14 cellular contexts compared by ENCODE assay signal in the genomic region with DNA sequence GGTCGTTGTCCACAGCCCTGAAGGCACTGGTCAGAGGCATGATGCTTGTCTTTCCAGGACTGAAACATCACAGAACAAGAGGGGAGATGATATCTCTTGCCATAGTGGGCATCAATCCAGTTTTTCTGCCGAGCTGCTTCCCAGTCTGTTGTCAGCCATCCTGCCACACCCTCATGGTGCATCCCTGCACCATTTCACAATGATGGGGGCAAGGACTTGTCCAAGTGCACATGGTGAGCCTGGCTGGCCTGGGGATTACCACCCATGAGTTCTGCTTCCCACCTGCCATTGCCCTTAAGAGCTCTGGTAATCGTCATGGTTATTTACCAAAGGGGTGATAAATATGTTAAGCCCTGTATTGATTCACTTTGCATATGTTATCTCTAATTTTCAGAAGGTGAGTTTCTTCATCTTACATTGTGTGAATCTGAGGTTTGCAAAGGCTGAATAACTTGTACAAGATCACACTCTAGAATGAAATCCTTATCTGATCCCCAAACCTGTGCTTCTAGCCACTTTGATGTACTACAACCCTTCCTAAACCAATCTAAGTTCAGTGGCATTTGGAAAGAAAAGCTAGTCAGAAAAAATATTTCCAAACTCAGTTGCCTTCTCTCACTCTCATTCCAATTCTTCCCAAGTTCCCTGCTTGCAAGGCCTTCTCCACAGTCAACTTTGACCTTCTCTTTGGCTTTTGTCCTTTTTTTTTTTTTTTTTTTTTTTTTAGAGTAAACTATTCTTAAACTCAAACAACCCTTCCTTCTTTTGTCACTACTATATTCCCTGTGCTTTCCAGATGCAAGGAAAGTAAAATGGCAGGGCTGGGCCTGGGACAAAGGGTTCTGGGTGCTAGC. TPM values are rescaled to one million over a fixed set of nuclear protein-coding genes. Genes with fewer than 3 reads are reported as not detected.
DNase-seq lines count a peak whose midpoint lies in the region; ATAC-seq and TF ChIP-seq lines count a peak whose summit lies in the region.
"Had no signal": no experiment of that assay in that cellular context is flagged by ENCODE, and none has a peak within 500 bp of the region (broad histone marks: within the 10 kb centered on the region; RNA-seq: fewer than 3 reads in every experiment).

No MANE protein-coding gene starts in this region.

- intact Hi-C loops in heart right ventricle (cut with DNase I) (loop anchor here in 1 of 10 donors (1.0 kb wide), 1 partner anchor 28 kb away; no protein-coding TSS in a partner anchor), Right ventricle myocardium superior (cut with DNase I) (no loop called here), upper lobe of right lung (cut with DNase I) (no loop called here), MCF 10A (cut with micrococcal nuclease) (no loop called here)

- H3K36me3 Mint-ChIP-seq in MCF 10A (ENCODE audit: insufficient read depth, unreplicated experiment) = peaks cover 26% of the 10 kb centered on the region

- BruUV-seq in MCF 10A (replicated peaks; lab: Mats Ljungman, UMichigan) = no TSS peak

- H3K4me1 Mint-ChIP-seq in MCF 10A (ENCODE audit: insufficient read depth, unreplicated experiment) = peaks cover 5% of the 10 kb centered on the region

- POLR2A ChIA-PET in RWPE1 (lab: Yijun Ruan, JAX; ENCODE audit: low non-redundant PET) (interaction anchor here (0.5 kb wide), 1 partner anchor 63 kb away, joined by 3 read pairs; no protein-coding TSS in a partner anchor), MCF 10A (lab: Yijun Ruan, JAX) (no interaction called here)

- peaks cover 15 to 56% (median 51%) of the 10 kb centered on the region in 9 donors for H3K4me1 ChIP-seq in heart right ventricle
- H3K4me1 ChIP-seq in muscle layer of duodenum (ENCODE audit: control insufficient read depth in 1 of 2, insufficient read depth in 2 of 2, low read length in 2 of 2) = peaks cover 20 to 37% of the 10 kb centered on the region in 2 donors
- H3K4me1 ChIP-seq in upper lobe of right lung = peaks cover 26% of the 10 kb centered on the region
- H3K4me1 ChIP-seq: prostate gland had no signal

- H3K27ac ChIP-seq in heart right ventricle = peak overlapping the region in 9 of 10 donors; percentile 49 to 86 (median 73)
- H3K27ac ChIP-seq in RWPE1 = peak overlapping the region; percentile 17; the same call in 1 of the 2 replicates
- peak overlapping the region; percentile 14 for H3K27ac ChIP-seq in muscle layer of duodenum (ENCODE audit: low read length)
- H3K27ac ChIP-seq in upper lobe of right lung = peak overlapping the region; percentile 70
- H3K27ac ChIP-seq: prostate gland had no signal

- peaks cover 0 to 72% (median 7%) of the 10 kb centered on the region in 9 donors for H3K36me3 ChIP-seq in heart right ventricle
- H3K36me3 ChIP-seq in muscle layer of duodenum (ENCODE audit: control insufficient read depth in 1 of 2, insufficient read depth in 2 of 2, low read length in 2 of 2) = peaks cover 8 to 26% of the 10 kb centered on the region in 2 donors
- peaks cover 34% of the 10 kb centered on the region for H3K36me3 ChIP-seq in upper lobe of right lung
- H3K36me3 ChIP-seq: prostate gland had no signal

- CTCF ChIA-PET in RWPE1 (lab: Yijun Ruan, JAX) (interaction anchor here (0.6 to 0.8 kb wide), 2 partner anchors 12 to 89 kb away, joined by 3 to 5 read pairs; no protein-coding TSS in a partner anchor), MCF 10A (lab: Yijun Ruan, JAX) (interaction anchor here (0.6 to 4.3 kb wide), 7 partner anchors 9 to 233 kb away, joined by 3 to 18 read pairs (median 4); no protein-coding TSS in a partner anchor)

- no peak for TF ChIP-seq CTCF in heart right ventricle (IDR thresholded peaks at IDR 0.05)
- TF ChIP-seq CTCF in RWPE1 (conservative IDR thresholded peaks at IDR 0.05; ENCODE audit: low read depth) = no peak
- no peak for TF ChIP-seq CTCF in upper lobe of right lung (IDR thresholded peaks at IDR 0.05)
- no peak for TF ChIP-seq CTCF in MCF 10A (IDR thresholded peaks at IDR 0.05; ENCODE audit: unreplicated experiment)

- H3K4me3 ChIP-seq in heart right ventricle (no peak overlapping the region), muscle layer of duodenum (ENCODE audit: low read depth in 1 of 2, low read length in 2 of 2) (no peak overlapping the region), upper lobe of right lung (no peak overlapping the region)
- H3K4me3 ChIP-seq: prostate gland, tibial nerve had no signal

- no peak for DNase-seq in heart right ventricle
- no peak for DNase-seq in Right ventricle myocardium superior
- no peak for DNase-seq in RWPE1 (ENCODE audit: low spot score)
- peak; percentile 54 for DNase-seq in upper lobe of right lung
- DNase-seq in NCI-H1105 (lab: John Stamatoyannopoulos, UW) = no peak
- DNase-seq in MCF 10A (ENCODE audit: unreplicated experiment) = no peak
- no peak for DNase-seq in GDM1 (lab: John Stamatoyannopoulos, UW)
- DNase-seq: activated CD4-positive, alpha-beta T cell treated with anti-CD3 and anti-CD28 coated beads, Interleukin-2, amount 50 U/mL, for 1 hour; dermis blood vessel endothelial cell; hippocampal formation; kidney glomerular epithelial cell had no signal

- no peaks in the 10 kb centered on the region for H3K27me3 Mint-ChIP-seq in MCF 10A (ENCODE audit: insufficient read depth, unreplicated experiment)

- no peaks in the 10 kb centered on the region for H3K9me3 Mint-ChIP-seq in MCF 10A (ENCODE audit: unreplicated experiment)

- WGBS in heart right ventricle, 2 donors = 43 to 47% methylated on average over 3 of the region's 3 CpGs

- no peak for ATAC-seq in heart right ventricle
- ATAC-seq in Right ventricle myocardium superior (ENCODE audit: poor library complexity) = no peak
- ATAC-seq in upper lobe of right lung = no peak

- H3K27me3 ChIP-seq in heart right ventricle (no peaks in the 10 kb centered on the region), muscle layer of duodenum (ENCODE audit: low read depth, low read length) (no peaks in the 10 kb centered on the region), upper lobe of right lung (no peaks in the 10 kb centered on the region)
- H3K27me3 ChIP-seq: tibial nerve had no signal

- H3K4me3 Mint-ChIP-seq in MCF 10A (ENCODE audit: unreplicated experiment) = no peak overlapping the region

- H3K27ac Mint-ChIP-seq in MCF 10A (ENCODE audit: low read depth, unreplicated experiment) = no peak overlapping the region

- H3K9me3 ChIP-seq in heart right ventricle (no peaks in the 10 kb centered on the region), muscle layer of duodenum (ENCODE audit: control insufficient read depth in 1 of 2, low read length in 2 of 2) (no peaks in the 10 kb centered on the region), upper lobe of right lung (no peaks in the 10 kb centered on the region)
- H3K9me3 ChIP-seq: prostate gland, tibial nerve had no signal

RNA-seq across cellular contexts. Expression of gene AVIL, which starts 2.3 kb away (rescaled TPM):
- total RNA-seq in heart right ventricle (1 to 10 TPM in 9 of 10 donors, under 1 TPM in 1; 1.00 to 2.9 (median 1.7) TPM), Right ventricle myocardium superior (2.1 TPM), upper lobe of right lung (11.3 TPM), MCF 10A (2022) (1.7 and 1.9 TPM in 2 replicates)
- polyA plus RNA-seq in heart right ventricle = 1 to 10 TPM; 1.3 to 8.4 TPM

RNA-seq across cellular contexts. Expression of gene CTDSP2, which starts 30.3 kb away (rescaled TPM):
- 100 to 1,000 TPM in 2 of 10 donors, 10 to 100 TPM in 8; 76.4 to 138 (median 86.3) TPM for total RNA-seq in heart right ventricle
- polyA plus RNA-seq in heart right ventricle = 10 to 100 TPM; 31.2 to 31.7 TPM
- 99.5 TPM for total RNA-seq in Right ventricle myocardium superior
- 217 TPM for total RNA-seq in upper lobe of right lung
- total RNA-seq in MCF 10A (2022) = 73.4 and 76.5 TPM in 2 replicates

RNA-seq across cellular contexts. Expression of gene TSFM, which starts 33.6 kb away (rescaled TPM):
- total RNA-seq in heart right ventricle = 10 to 100 TPM; 41.2 to 70.6 (median 52.6) TPM
- 10 to 100 TPM; 22.9 to 58.0 TPM for polyA plus RNA-seq in heart right ventricle
- 49.5 TPM for total RNA-seq in Right ventricle myocardium superior
- total RNA-seq in upper lobe of right lung = 24.3 TPM
- total RNA-seq in MCF 10A (2022) = 28.4 and 32.6 TPM in 2 replicates

RNA-seq across cellular contexts. Expression of gene EEF1AKMT3, which starts 43.8 kb away (rescaled TPM):
- total RNA-seq in heart right ventricle = 1 to 10 TPM; 1.1 to 2.6 (median 1.6) TPM
- polyA plus RNA-seq in heart right ventricle = 1 to 10 TPM; 1.1 to 1.2 TPM
- 1.2 TPM for total RNA-seq in Right ventricle myocardium superior
- 8.0 TPM for total RNA-seq in upper lobe of right lung
- total RNA-seq in MCF 10A (2022) = 7.6 and 8.1 TPM in 2 replicates

RNA-seq across cellular contexts. Expression of gene METTL1, which starts 44.3 kb away (rescaled TPM):
- total RNA-seq in heart right ventricle (10 to 100 TPM in 2 of 10 donors, 1 to 10 TPM in 8; 5.6 to 15.0 (median 7.9) TPM), Right ventricle myocardium superior (7.2 TPM), upper lobe of right lung (26.9 TPM), MCF 10A (2022) (26.2 and 40.6 TPM in 2 replicates)
- 10 to 100 TPM; 10.9 to 29.4 TPM for polyA plus RNA-seq in heart right ventricle

Comparison
In these comparisons a context has a peak if more than half of its experiments do, and no peak if none do; other contexts are left out.
1. H3K27ac ChIP-seq: peak in every context shown above with its lines; median percentile 73 in heart right ventricle; 70 in upper lobe of right lung; 17 in RWPE1; 14 in muscle layer of duodenum.